In genomic region chr4:108031427-108032083, GRCh38 we compare ENCODE assay signal across 2 cellular contexts.
TF ChIP-seq lines count a peak whose summit lies in the region.

No MANE protein-coding gene starts in this region.

TF ChIP-seq in IMR-90, 13 proteins besides CTCF, POLR2A, EP300 and RAD21 (continued from another document):
- no peak for TF ChIP-seq USF2 (IDR thresholded peaks at IDR 0.05; ENCODE audit: low read depth, low read length)

TF ChIP-seq in GM12878, 131 proteins besides CTCF, POLR2A, EP300 and RAD21 (continued from another document):
- no peak for TF ChIP-seq CEBPZ (IDR thresholded peaks at IDR 0.05; ENCODE audit: low read depth, low read length)
